1 cellular context compared by ENCODE assay signal in the genomic region with DNA sequence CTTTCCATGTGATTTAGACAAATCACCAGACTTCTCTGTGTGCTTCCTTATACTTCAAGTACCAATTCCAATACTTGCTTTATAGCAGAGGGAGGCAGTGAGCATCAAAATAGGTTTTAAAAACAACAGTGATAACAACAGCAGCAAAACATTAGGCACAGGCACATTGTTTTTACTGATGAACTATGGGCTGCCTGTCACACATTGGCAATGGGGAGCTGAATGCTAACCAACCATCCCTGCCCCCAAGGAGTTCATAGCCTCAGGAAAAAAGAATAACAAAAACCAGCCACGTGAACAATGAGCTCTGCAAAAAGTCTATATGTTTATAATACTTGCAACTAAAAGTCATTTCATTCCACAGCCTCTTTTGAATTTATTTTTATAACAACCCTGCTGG.
TF ChIP-seq lines count a peak whose summit lies in the region.

No MANE protein-coding gene starts in this region.

TF ChIP-seq in H1, 55 proteins besides CTCF, POLR2A, EP300 and RAD21:
- TF ChIP-seq JUN (IDR thresholded peaks at IDR 0.05; ENCODE audit: low read depth, low read length) (no peak), SP2 (IDR thresholded peaks at IDR 0.05; ENCODE audit: low read length) (no peak)
TF ChIP-seq in H1: peak in this region for 0.
